ENCODE assay signal across 31 cellular contexts in genomic region chr6:44497807-44498206, GRCh38.
"Had no signal": no experiment of that assay in that cellular context is flagged by ENCODE, and none has a peak within 500 bp of the region (broad histone marks: within the 10 kb centered on the region; RNA-seq: fewer than 3 reads in every experiment).

No MANE protein-coding gene starts in this region.

- H3K36me3 ChIP-seq: MG63, Peyer's patch, SJSA1 had no signal

- DNase-seq: activated B cell treated with CpG ODN at 0.5 μM for 24 hours; activated CD4-positive, alpha-beta memory T cell treated with anti-CD3 and anti-CD28 coated beads, Interleukin-2, amount 10 ng/mL, durations not matched to agents 7 days and 5 days; activated CD4-positive, alpha-beta T cell treated with anti-CD3 and anti-CD28 coated beads for 4 hours; activated CD4-positive, CD25-positive, alpha-beta regulatory T cell treated with anti-CD3 and anti-CD28 coated beads, Interleukin-2, amount 50 U/mL, for 72 hours; activated effector memory CD4-positive, alpha-beta T cell treated with Interleukin-2 at 50 U/mL for 16 hours; activated naive CD4-positive, alpha-beta T cell treated with anti-CD3 and anti-CD28 coated beads, Interleukin-2, amount 10 ng/mL, durations not matched to agents 7 days and 5 days; activated naive CD8-positive, alpha-beta T cell treated with anti-CD3 and anti-CD28 coated beads, Interleukin-2, amount 50 U/mL, for 24 hours; anterior cingulate cortex; central memory CD4-positive, alpha-beta T cell; Kasumi-1; KG1; MG63; NCI-H1092; NCI-H1436 treated with DMSO at 0.1 percent for 48 hours; NCI-H1694 treated with DMSO at 0.1 percent for 48 hours; NCI-H2029; NCI-H345; NCI-H524 treated with DMSO at 0.1 percent for 48 hours; NCI-H748 treated with DMSO at 0.1 percent for 48 hours; NK-92 treated with Interleukin-12 subunit alpha and Interleukin-12 subunit beta, amount 100 ng/mL, for 24 hours; PC-3; Peyer's patch; RPMI8226; SW 1271; T-helper 1 cell; T-helper 2 cell; T-helper 9 cell had no signal

- H3K4me1 ChIP-seq: Peyer's patch had no signal

- H3K27me3 ChIP-seq: Peyer's patch, SJSA1 had no signal

- H3K27ac ChIP-seq: Peyer's patch, SJSA1, VCaP had no signal

- ATAC-seq: activated CD8-positive, alpha-beta memory T cell treated with anti-CD3 and anti-CD28 coated beads, Interleukin-2, amount 10 ng/mL, durations not matched to agents 7 days and 5 days; activated naive CD8-positive, alpha-beta T cell treated with anti-CD3 and anti-CD28 coated beads, Interleukin-2, amount 50 U/mL, for 24 hours; PC-3; SK-N-SH treated with all-trans-retinoic acid at 6 μM for 48 hours had no signal

- H3K4me3 ChIP-seq: MG63, Peyer's patch, SJSA1 had no signal

- H3K9me3 ChIP-seq: Peyer's patch, SJSA1 had no signal
